8 cellular contexts compared by ENCODE assay signal in the genomic region with DNA sequence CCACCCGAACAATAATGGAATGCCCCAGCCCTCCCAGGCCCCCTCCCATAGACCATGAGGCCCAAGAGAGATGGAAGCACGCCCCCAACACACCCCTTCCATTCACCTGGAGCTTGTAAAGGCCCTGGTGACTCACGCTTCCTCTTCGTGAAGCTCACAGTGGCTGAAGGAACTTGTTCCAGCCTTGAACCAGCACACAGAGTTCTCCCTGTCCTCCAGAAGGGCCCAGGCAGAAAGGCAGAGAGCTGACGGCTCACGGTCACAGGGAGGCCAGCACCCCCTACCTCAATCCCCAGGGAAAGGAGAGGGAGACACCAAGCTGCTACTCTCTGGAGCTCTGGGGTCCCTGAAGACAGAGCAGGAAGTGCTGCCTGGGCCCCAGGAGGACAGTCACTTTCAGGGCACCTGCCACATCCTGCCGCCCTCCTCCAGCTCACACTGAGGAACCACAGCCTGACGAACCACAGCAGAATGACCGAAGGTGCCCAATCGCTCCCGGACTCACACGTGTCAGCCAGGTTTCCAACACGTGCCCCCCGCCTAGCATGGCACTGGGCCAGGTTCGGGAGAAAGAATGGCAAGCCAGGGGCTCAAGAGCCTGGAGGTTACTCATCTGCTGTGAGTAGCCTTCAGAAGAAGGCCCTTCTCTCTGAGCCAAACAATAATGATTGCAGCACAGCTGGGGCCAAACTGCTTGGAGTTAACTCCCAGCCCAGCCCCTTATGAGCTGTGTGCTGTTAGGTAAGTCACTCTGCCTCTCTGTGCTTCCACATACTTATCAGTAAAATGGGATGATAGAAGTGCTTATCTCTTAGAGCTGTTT. TPM values are rescaled to one million over a fixed set of nuclear protein-coding genes. Genes with fewer than 3 reads are reported as not detected.
DNase-seq lines count a peak whose midpoint lies in the region; ATAC-seq and TF ChIP-seq lines count a peak whose summit lies in the region.
"Had no signal": no experiment of that assay in that cellular context is flagged by ENCODE, and none has a peak within 500 bp of the region (broad histone marks: within the 10 kb centered on the region; RNA-seq: fewer than 3 reads in every experiment).

No MANE protein-coding gene starts in this region.

- no peak overlapping the region for H2BK20ac ChIP-seq in H9 (ENCODE audit: low read depth, low read length, poor library complexity, severe bottlenecking)

- no peaks in the 10 kb centered on the region for H3K27me3 Mint-ChIP-seq in H9 (ENCODE audit: low read depth)

- H2AFZ ChIP-seq in H9 (ENCODE audit: low read length): no peak overlapping the region

- H3K36me3 Mint-ChIP-seq in H9 (ENCODE audit: insufficient read depth in 1 of 3, low read depth in 3 of 3): peaks cover 0 to 14% (median 4%) of the 10 kb centered on the region in 3 experiments; a peak in 5 of 7 replicates

- DNase-seq in H9: no peak
- peak; percentile 77 for DNase-seq in LoVo (ENCODE audit: low spot score)
- peak; percentile 30 for DNase-seq in activated T-cell treated with anti-CD3 and anti-CD28 coated beads, Interleukin-2, amount 50 U/mL, for 1 hour
- DNase-seq in germinal center (ENCODE audit: low spot score): peak; percentile 73
- peak; percentile 64 for DNase-seq in stimulated activated CD4-positive, alpha-beta T cell treated with anti-CD3 and anti-CD28 coated beads, Interleukin-1b, Interleukin-23, amount 100 ng/mL, for 48 hours
- no peak for DNase-seq in DMS79 (lab: John Stamatoyannopoulos, UW)

- H3K14ac ChIP-seq in H9 (ENCODE audit: insufficient read depth, low read length): peak overlapping the region; percentile 74; the same call in 1 of the 2 replicates

- peak overlapping the region; percentile 47 to 88 (median 63); a peak in 4 of 7 replicates for H3K27ac Mint-ChIP-seq in H9

- no peak overlapping the region for H3T11ph ChIP-seq in H9 (ENCODE audit: low read length)

- H3K9me3 Mint-ChIP-seq in H9: no peaks in the 10 kb centered on the region

- ATAC-seq in GM18511 (IDR thresholded peaks at IDR 0.05; ENCODE audit: unreplicated experiment): peak; percentile 86

- H4K5ac ChIP-seq in H9 (ENCODE audit: insufficient read length, low read depth, low read length): no peak overlapping the region

- H3K27me3 ChIP-seq in H9 (ENCODE audit: insufficient read depth, low read length): no peaks in the 10 kb centered on the region
- H3K27me3 ChIP-seq: cardiac muscle cell had no signal

- H3K23ac ChIP-seq in H9 (ENCODE audit: insufficient read length, low read depth, low read length): no peak overlapping the region

- H3K4me2 ChIP-seq in H9 (ENCODE audit: insufficient read depth, insufficient read length, low read length): no peak overlapping the region

- H3K4me1 Mint-ChIP-seq in H9: peaks cover 63 to 70% of the 10 kb centered on the region in 2 experiments

- H3K23me2 ChIP-seq in H9 (ENCODE audit: insufficient read length, low read depth, low read length, poor library complexity, severe bottlenecking): no peaks in the 10 kb centered on the region

- H2BK12ac ChIP-seq in H9 (ENCODE audit: insufficient read length, low read depth, low read length): no peak overlapping the region

- H3K79me2 ChIP-seq in H9 (ENCODE audit: insufficient read depth, low read length): peaks cover 2% of the 10 kb centered on the region; the same call in 1 of the 2 replicates

- peak overlapping the region; percentile 37 for H2AK5ac ChIP-seq in H9 (ENCODE audit: insufficient read length, low read length)

- H3K4me3 Mint-ChIP-seq in H9: no peak overlapping the region

- H3K56ac ChIP-seq in H9 (ENCODE audit: insufficient read length, low read depth, low read length): no peak overlapping the region

- no peak overlapping the region for H3K4ac ChIP-seq in H9 (ENCODE audit: low read depth, low read length)

- no peak overlapping the region for H2BK15ac ChIP-seq in H9 (ENCODE audit: low read depth, low read length)

- no peak overlapping the region for H4K91ac ChIP-seq in H9 (ENCODE audit: insufficient read length, low read depth, low read length)

- peaks cover 17% of the 10 kb centered on the region; the same call in 1 of the 2 replicates for H3K4me1 ChIP-seq in H9 (ENCODE audit: insufficient read depth, low read length)

- H3K9me3 ChIP-seq in H9 (ENCODE audit: control insufficient read depth, low read depth, low read length): no peaks in the 10 kb centered on the region

- H4K8ac ChIP-seq in H9 (replicated peaks; ENCODE audit: insufficient read length, low read depth, low read length): no peak overlapping the region

- no peaks in the 10 kb centered on the region for H4K20me1 ChIP-seq in H9 (ENCODE audit: control insufficient read depth, insufficient read depth, insufficient read length)

- no peak overlapping the region for H3K27ac ChIP-seq in H9 (ENCODE audit: insufficient read length, low read depth, low read length)
- H3K27ac ChIP-seq: cardiac muscle cell had no signal

- no peak overlapping the region for H3K18ac ChIP-seq in H9 (ENCODE audit: insufficient read length, low read depth, low read length)

- H3K79me1 ChIP-seq in H9 (ENCODE audit: insufficient read depth, low read depth, low read length, poor library complexity, severe bottlenecking): peaks cover 2% of the 10 kb centered on the region

- WGBS in H9 (ENCODE audit: extremely low coverage, insufficient read length, low lambda C conversion rate): no CpG with 5 or more reads among the region's 15 CpGs

- TF ChIP-seq CTCF in H9 (conservative IDR thresholded peaks at IDR 0.05): no peak

- H3K9ac ChIP-seq in H9 (ENCODE audit: extremely low read depth, insufficient read length, low read length): no peak overlapping the region

- H2BK5ac ChIP-seq in H9 (ENCODE audit: insufficient read length, low read length): no peak overlapping the region

- H2BK120ac ChIP-seq in H9 (ENCODE audit: low read depth, low read length, poor library complexity, severe bottlenecking): no peak overlapping the region

RNA-seq across cellular contexts. Expression of a gene that starts 52.8 kb away (rescaled TPM):
- 67.2 and 67.4 TPM in 2 replicates for total RNA-seq in H9 (2021)

Comparison
In these comparisons a context has a peak if more than half of its experiments do, and no peak if none do; other contexts are left out.
1. DNase-seq: peak in LoVo (single experiment), activated T-cell treated with anti-CD3 and anti-CD28 coated beads, Interleukin-2, amount 50 U/mL, for 1 hour (single experiment), germinal center (single experiment) and stimulated activated CD4-positive, alpha-beta T cell treated with anti-CD3 and anti-CD28 coated beads, Interleukin-1b, Interleukin-23, amount 100 ng/mL, for 48 hours (single experiment); none in H9 (single experiment) and DMS79 (single experiment).